In genomic region chr7:19681596-19681995, GRCh38 we compare ENCODE assay signal across 29 cellular contexts.
"Had no signal": no experiment of that assay in that cellular context is flagged by ENCODE, and none has a peak within 500 bp of the region (broad histone marks: within the 10 kb centered on the region; RNA-seq: fewer than 3 reads in every experiment).

No MANE protein-coding gene starts in this region.

- H3K4me1 Mint-ChIP-seq: activated T-helper 17 cell treated with anti-CD3 and anti-CD28 coated beads, Interleukin-2, amount 50 U/mL, for 72 hours; central memory CD8-positive, alpha-beta T cell had no signal

- H3K27ac ChIP-seq: brain microvascular endothelial cell, coronary artery, dorsolateral prefrontal cortex, esophagus muscularis mucosa, gastroesophageal sphincter had no signal

- H3K9me3 Mint-ChIP-seq: activated CD4-positive, alpha-beta memory T cell treated with anti-CD3 and anti-CD28 coated beads, Interleukin-2, amount 10 ng/mL, durations not matched to agents 7 days and 5 days; activated T-helper 17 cell treated with anti-CD3 and anti-CD28 coated beads, Interleukin-2, amount 50 U/mL, for 72 hours had no signal

- ATAC-seq: activated CD4-positive, alpha-beta T cell treated with anti-CD3 and anti-CD28 coated beads for 36 hours; activated T-cell treated with anti-CD3 and anti-CD28 coated beads, Interleukin-2, amount 50 U/mL, for 72 hours; activated T-helper 17 cell treated with anti-CD3 and anti-CD28 coated beads, Interleukin-2, amount 50 U/mL, for 72 hours; gastroesophageal sphincter; T-helper 17 cell had no signal

- H3K27me3 Mint-ChIP-seq: activated CD4-positive, alpha-beta memory T cell treated with anti-CD3 and anti-CD28 coated beads, Interleukin-2, amount 10 ng/mL, durations not matched to agents 7 days and 5 days; activated CD4-positive, alpha-beta T cell treated with anti-CD3 and anti-CD28 coated beads for 36 hours; activated CD4-positive, alpha-beta T cell treated with anti-CD3 and anti-CD28 coated beads, Interleukin-2, amount 10 ng/mL, durations not matched to agents 24 days and 14 days; activated naive CD8-positive, alpha-beta T cell; activated T-cell treated with anti-CD3 and anti-CD28 coated beads, Interleukin-2, amount 50 U/mL, for 24 hours; activated T-helper 17 cell treated with anti-CD3 and anti-CD28 coated beads, Interleukin-2, amount 50 U/mL, for 72 hours; central memory CD8-positive, alpha-beta T cell; dendritic cell treated with granulocyte-macrophage colony-stimulating factor and Interleukin-4, amounts not matched to agents 40 ng/mL and 50 ng/mL, for 4 days; T-helper 17 cell had no signal

- H3K27me3 ChIP-seq: brain microvascular endothelial cell, dorsolateral prefrontal cortex, esophagus muscularis mucosa, gastroesophageal sphincter had no signal

- H3K36me3 Mint-ChIP-seq: activated naive CD8-positive, alpha-beta T cell had no signal

- H3K36me3 ChIP-seq: brain microvascular endothelial cell, esophagus muscularis mucosa, gastroesophageal sphincter had no signal

- H3K4me1 ChIP-seq: esophagus muscularis mucosa, gastroesophageal sphincter had no signal

- DNase-seq: activated CD4-positive, alpha-beta memory T cell treated with anti-CD3 and anti-CD28 coated beads, Interleukin-2, amount 10 ng/mL, durations not matched to agents 7 days and 5 days; activated CD4-positive, alpha-beta T cell treated with anti-CD3 and anti-CD28 coated beads for 36 hours; activated CD4-positive, alpha-beta T cell treated with anti-CD3 and anti-CD28 coated beads, Interleukin-2, amount 10 ng/mL, durations not matched to agents 24 days and 14 days; activated CD4-positive, CD25-positive, alpha-beta regulatory T cell; activated CD4-positive, CD25-positive, alpha-beta regulatory T cell treated with anti-CD3 and anti-CD28 coated beads, Interleukin-2, amount 50 U/mL, for 72 hours; activated CD8-positive, alpha-beta memory T cell treated with anti-CD3 and anti-CD28 coated beads, Interleukin-2, amount 50 U/mL, for 48 hours; activated effector memory CD4-positive, alpha-beta T cell treated with Interleukin-2 at 50 U/mL for 16 hours; activated gamma-delta T cell treated with Interleukin-2 at 50 U/mL for 16 hours; activated naive CD4-positive, alpha-beta T cell treated with anti-CD3 and anti-CD28 coated beads, Interleukin-2, amount 50 U/mL, for 16 hours; activated naive CD4-positive, alpha-beta T cell treated with Interleukin-2 at 50 U/mL for 16 hours; activated T-cell treated with anti-CD3 and anti-CD28 coated beads for 4 hours; activated T-cell treated with anti-CD3 and anti-CD28 coated beads, Interleukin-2, amount 50 U/mL, for 24 hours; activated T-cell treated with anti-CD3 and anti-CD28 coated beads, Interleukin-2, amount 50 U/mL, for 72 hours; amniotic stem cell; anterior cingulate cortex; brain microvascular endothelial cell; dorsolateral prefrontal cortex; effector memory CD4-positive, alpha-beta T cell; erythroblast; foreskin melanocyte; T-helper 1 cell; T-helper 17 cell had no signal

- H3K4me3 ChIP-seq: coronary artery, dorsolateral prefrontal cortex, esophagus muscularis mucosa, gastroesophageal sphincter had no signal

- H3K4me3 Mint-ChIP-seq: activated CD4-positive, alpha-beta memory T cell treated with anti-CD3 and anti-CD28 coated beads, Interleukin-2, amount 10 ng/mL, durations not matched to agents 7 days and 5 days; activated CD4-positive, alpha-beta T cell treated with anti-CD3 and anti-CD28 coated beads for 36 hours; activated CD4-positive, alpha-beta T cell treated with anti-CD3 and anti-CD28 coated beads, Interleukin-2, amount 10 ng/mL, durations not matched to agents 24 days and 14 days; activated naive CD8-positive, alpha-beta T cell; activated T-cell treated with anti-CD3 and anti-CD28 coated beads, Interleukin-2, amount 50 U/mL, for 24 hours; activated T-cell treated with anti-CD3 and anti-CD28 coated beads, Interleukin-2, amount 50 U/mL, for 72 hours; activated T-helper 17 cell treated with anti-CD3 and anti-CD28 coated beads, Interleukin-2, amount 50 U/mL, for 72 hours; central memory CD8-positive, alpha-beta T cell; dendritic cell treated with granulocyte-macrophage colony-stimulating factor and Interleukin-4, amounts not matched to agents 40 ng/mL and 50 ng/mL, for 4 days; T-helper 17 cell had no signal

- H3K27ac Mint-ChIP-seq: activated CD4-positive, alpha-beta memory T cell treated with anti-CD3 and anti-CD28 coated beads, Interleukin-2, amount 10 ng/mL, durations not matched to agents 7 days and 5 days; activated CD4-positive, alpha-beta T cell treated with anti-CD3 and anti-CD28 coated beads for 36 hours; activated CD4-positive, alpha-beta T cell treated with anti-CD3 and anti-CD28 coated beads, Interleukin-2, amount 10 ng/mL, durations not matched to agents 24 days and 14 days; activated naive CD8-positive, alpha-beta T cell; activated T-cell treated with anti-CD3 and anti-CD28 coated beads, Interleukin-2, amount 50 U/mL, for 24 hours; activated T-cell treated with anti-CD3 and anti-CD28 coated beads, Interleukin-2, amount 50 U/mL, for 72 hours; activated T-helper 17 cell treated with anti-CD3 and anti-CD28 coated beads, Interleukin-2, amount 50 U/mL, for 72 hours; dendritic cell treated with granulocyte-macrophage colony-stimulating factor and Interleukin-4, amounts not matched to agents 40 ng/mL and 50 ng/mL, for 4 days; T-helper 17 cell had no signal

- H3K9me3 ChIP-seq: esophagus muscularis mucosa, gastroesophageal sphincter had no signal
